Comparison of ENCODE assay signal across 15 cellular contexts in the genomic region with DNA sequence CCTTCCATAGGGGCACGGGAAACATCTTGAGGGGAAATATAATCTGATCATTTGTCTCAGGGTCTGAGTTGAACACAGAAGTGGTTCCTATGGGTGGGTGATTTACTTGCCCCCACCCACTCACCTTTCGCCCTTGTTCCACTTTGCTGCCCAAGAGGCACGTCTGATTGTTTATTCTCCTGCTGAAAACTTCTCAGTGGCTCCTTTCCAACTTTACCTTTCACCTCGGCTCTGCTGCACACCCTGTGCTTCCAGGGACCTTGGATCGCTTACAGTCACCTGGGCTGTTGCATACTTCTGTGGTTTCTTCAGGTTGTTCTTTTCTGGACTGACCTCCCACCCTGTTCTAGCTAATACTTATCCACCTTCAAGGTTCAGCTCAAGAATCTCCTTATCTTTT.
"Had no signal": no experiment of that assay in that cellular context is flagged by ENCODE, and none has a peak within 500 bp of the region (broad histone marks: within the 10 kb centered on the region; RNA-seq: fewer than 3 reads in every experiment).

No MANE protein-coding gene starts in this region.

- DNase-seq: activated CD4-positive, CD25-positive, alpha-beta regulatory T cell treated with anti-CD3 and anti-CD28 coated beads, Interleukin-2, amount 50 U/mL, for 72 hours; activated CD8-positive, alpha-beta memory T cell treated with anti-CD3 and anti-CD28 coated beads for 24 hours; activated gamma-delta T cell; dermis blood vessel endothelial cell; effector memory CD4-positive, alpha-beta T cell; esophagus squamous epithelium; hypothalamus; mesendoderm; natural killer cell; right cardiac atrium; stimulated activated CD4-positive, alpha-beta T cell treated with anti-CD3 and anti-CD28 coated beads, Interleukin-2, amount 100 ng/mL, for 48 hours had no signal

- H3K27ac Mint-ChIP-seq: activated naive CD8-positive, alpha-beta T cell; natural killer cell; stimulated activated naive CD8-positive, alpha-beta T cell treated with anti-CD3 and anti-CD28 coated beads, Interleukin-15, Interleukin-2, amounts not matched to agents 100 ng/mL and 50 ng/mL, for 24 hours; T-helper 1 cell treated with Interleukin-12 subunit alpha and Interleukin-12 subunit beta and Interleukin-4 antibody, amounts not matched to agents 30 μg/mL and 1 μg/mL, for 36 hours had no signal

- H3K27me3 ChIP-seq: esophagus squamous epithelium had no signal

- H3K9me3 ChIP-seq: esophagus squamous epithelium had no signal

- H3K27ac ChIP-seq: cardiac muscle cell, esophagus squamous epithelium had no signal

- H3K4me1 Mint-ChIP-seq: natural killer cell had no signal

- H3K4me3 ChIP-seq: cardiac muscle cell, esophagus squamous epithelium had no signal

- ATAC-seq: natural killer cell, right cardiac atrium had no signal

- H3K4me3 Mint-ChIP-seq: activated naive CD8-positive, alpha-beta T cell; natural killer cell; stimulated activated naive CD8-positive, alpha-beta T cell treated with anti-CD3 and anti-CD28 coated beads, Interleukin-15, Interleukin-2, amounts not matched to agents 100 ng/mL and 50 ng/mL, for 24 hours; T-helper 1 cell treated with Interleukin-12 subunit alpha and Interleukin-12 subunit beta and Interleukin-4 antibody, amounts not matched to agents 30 μg/mL and 1 μg/mL, for 36 hours had no signal

- H3K36me3 ChIP-seq: cardiac muscle cell, esophagus squamous epithelium had no signal
